In genomic region chr9:125757834-125758233, GRCh38 we compare ENCODE assay signal across 2 cellular contexts.
TF ChIP-seq lines count a peak whose summit lies in the region.

No MANE protein-coding gene starts in this region.

TF ChIP-seq in SK-N-SH, 30 proteins besides CTCF, POLR2A, EP300 and RAD21:
- TF ChIP-seq ZBTB33 (IDR thresholded peaks at IDR 0.05; ENCODE audit: borderline replicate concordance, low read depth): no peak
- no peak for TF ChIP-seq SMC3 (IDR thresholded peaks at IDR 0.05; ENCODE audit: low read depth, low read length)
- TF ChIP-seq USF1 (IDR thresholded peaks at IDR 0.05; ENCODE audit: borderline replicate concordance, low read depth): no peak
- no peak for TF ChIP-seq RXRA (IDR thresholded peaks at IDR 0.05; ENCODE audit: borderline replicate concordance, low read depth)
- no peak for TF ChIP-seq JUND (IDR thresholded peaks at IDR 0.05)
- TF ChIP-seq IRF3 (IDR thresholded peaks at IDR 0.05; ENCODE audit: low read depth, low read length): no peak
- TF ChIP-seq NFIC (IDR thresholded peaks at IDR 0.05; ENCODE audit: borderline replicate concordance): no peak
- TF ChIP-seq TCF12 (IDR thresholded peaks at IDR 0.05): no peak
- TF ChIP-seq MEF2A (IDR thresholded peaks at IDR 0.05; ENCODE audit: borderline replicate concordance, low read depth): no peak
- TF ChIP-seq YY1 (IDR thresholded peaks at IDR 0.05; ENCODE audit: low read depth): no peak
- TF ChIP-seq FOSL2 (IDR thresholded peaks at IDR 0.05; ENCODE audit: borderline replicate concordance, low read depth): no peak
- no peak for TF ChIP-seq CHD2 (IDR thresholded peaks at IDR 0.05; ENCODE audit: low read length, partially characterized antibody)
- no peak for TF ChIP-seq MAX (IDR thresholded peaks at IDR 0.05; ENCODE audit: low read depth)
- TF ChIP-seq FOXJ3 (CRISPR knock-in tag; IDR thresholded peaks at IDR 0.05): no peak
- TF ChIP-seq TEAD4 (IDR thresholded peaks at IDR 0.05; ENCODE audit: borderline replicate concordance, insufficient read depth): no peak
- TF ChIP-seq REST (IDR thresholded peaks at IDR 0.05; ENCODE audit: low read depth, low read length): no peak
- no peak for TF ChIP-seq FOXM1 (IDR thresholded peaks at IDR 0.05; ENCODE audit: low read depth)

TF ChIP-seq in SK-N-SH treated with all-trans-retinoic acid at 6 μM for 48 hours, 23 proteins besides CTCF, POLR2A, EP300 and RAD21 (continued from another document):
- no peak for TF ChIP-seq TSHZ2 (CRISPR knock-in tag; IDR thresholded peaks at IDR 0.05)
